In the genomic region with DNA sequence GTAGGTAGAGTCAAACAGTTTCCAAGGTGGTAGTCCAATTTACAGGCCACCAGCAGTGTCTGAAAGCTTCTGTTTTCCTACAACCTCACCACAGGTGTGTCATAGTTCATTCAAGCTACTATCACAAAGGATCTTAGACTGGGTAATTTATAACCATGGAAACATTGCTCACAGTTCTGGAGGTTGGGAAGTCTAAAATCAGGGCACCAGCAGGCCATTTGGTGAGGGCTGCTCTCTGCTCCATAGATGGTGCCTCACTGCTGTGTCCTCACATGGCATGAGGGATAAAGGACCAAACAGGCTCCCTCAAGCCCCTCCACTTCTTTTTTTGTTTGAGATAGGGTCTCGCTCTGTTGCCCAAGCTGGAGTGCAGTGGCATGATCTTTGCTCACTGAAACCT, we compare ENCODE assay signal across 30 cellular contexts.
"Had no signal": no experiment of that assay in that cellular context is flagged by ENCODE, and none has a peak within 500 bp of the region (broad histone marks: within the 10 kb centered on the region; RNA-seq: fewer than 3 reads in every experiment).

No MANE protein-coding gene starts in this region.

- H3K4me1 ChIP-seq: esophagus squamous epithelium, gastroesophageal sphincter had no signal

- H3K36me3 ChIP-seq: brain microvascular endothelial cell, esophagus squamous epithelium, gastroesophageal sphincter, heart right ventricle, WERI-Rb-1 had no signal

- DNase-seq: activated B cell treated with CpG ODN at 0.5 μM for 24 hours; activated CD4-positive, alpha-beta memory T cell treated with anti-CD3 and anti-CD28 coated beads for 36 hours; activated CD4-positive, alpha-beta T cell treated with anti-CD3 and anti-CD28 coated beads for 48 hours; activated CD8-positive, alpha-beta memory T cell treated with anti-CD3 and anti-CD28 coated beads, Interleukin-2, amount 10 ng/mL, durations not matched to agents 7 days and 5 days; activated CD8-positive, alpha-beta memory T cell treated with anti-CD3 and anti-CD28 coated beads, Interleukin-2, amount 50 U/mL, for 4 hours; activated CD8-positive, alpha-beta T cell treated with anti-CD3 and anti-CD28 coated beads, Interleukin-2, amount 10 ng/mL, durations not matched to agents 7 days and 5 days; activated effector memory CD4-positive, alpha-beta T cell treated with anti-CD3 and anti-CD28 coated beads, Interleukin-2, amount 50 U/mL, for 16 hours; activated naive CD4-positive, alpha-beta T cell treated with anti-CD3 and anti-CD28 coated beads for 36 hours; activated naive CD8-positive, alpha-beta T cell treated with anti-CD3 and anti-CD28 coated beads, Interleukin-2, amount 10 ng/mL, durations not matched to agents 7 days and 5 days; activated T-cell treated with anti-CD3 and anti-CD28 coated beads, Interleukin-2, amount 50 U/mL, for 1 hour; activated T-cell treated with anti-CD3 and anti-CD28 coated beads, Interleukin-2, amount 50 U/mL, for 48 hours; amniotic stem cell; anterior cingulate cortex; brain microvascular endothelial cell; caudate nucleus; cortex of kidney; dermis blood vessel endothelial cell; effector CD4-positive, alpha-beta T cell; effector memory CD8-positive, alpha-beta T cell; erythroblast; esophagus squamous epithelium; foreskin melanocyte; heart right ventricle; T-helper 1 cell; T-helper 17 cell; T1000; WERI-Rb-1 had no signal

- H3K27ac ChIP-seq: brain microvascular endothelial cell, esophagus squamous epithelium, gastroesophageal sphincter, heart right ventricle, WERI-Rb-1 had no signal

- H3K27me3 ChIP-seq: brain microvascular endothelial cell, esophagus squamous epithelium had no signal

- FAIRE-seq: astrocyte, colon had no signal

- H3K4me3 ChIP-seq: esophagus squamous epithelium, gastroesophageal sphincter, heart right ventricle had no signal

- H3K9me3 ChIP-seq: esophagus squamous epithelium, gastroesophageal sphincter, heart right ventricle had no signal
